11 cellular contexts compared by ENCODE assay signal in genomic region chr9:99828417-99829176, GRCh38. TPM values are rescaled to one million over a fixed set of nuclear protein-coding genes. Genes with fewer than 3 reads are reported as not detected.
DNase-seq lines count a peak whose midpoint lies in the region; ATAC-seq and TF ChIP-seq lines count a peak whose summit lies in the region.
"Had no signal": no experiment of that assay in that cellular context is flagged by ENCODE, and none has a peak within 500 bp of the region (broad histone marks: within the 10 kb centered on the region; RNA-seq: fewer than 3 reads in every experiment).

No MANE protein-coding gene starts in this region.

- CTCF ChIA-PET in Calu3 (lab: Charles Lee) (no interaction called here), WTC11 (lab: Charles Lee) (interaction anchor here (1.0 to 2.6 kb wide), 4 partner anchors 21 to 394 kb away, joined by 3 to 12 read pairs (median 3); no protein-coding TSS in a partner anchor)

- in situ Hi-C loops in gastrocnemius medialis (cut with MboI; ENCODE audit: low sequenced_read_pairs in 4 of 4): no loop called here

- no peak overlapping the region for H3K4me3 ChIP-seq in gastrocnemius medialis
- H3K4me3 ChIP-seq: transverse colon had no signal

- H3K27me3 Mint-ChIP-seq in Calu3 (ENCODE audit: unreplicated experiment) (peaks cover 74% of the 10 kb centered on the region), WTC11 (ENCODE audit: low read depth) (peaks cover 79% of the 10 kb centered on the region), nephron (ENCODE audit: low read depth) (peaks cover 96% of the 10 kb centered on the region)

- H3K4me1 ChIP-seq in foreskin keratinocyte: no peaks in the 10 kb centered on the region
- H3K4me1 ChIP-seq in gastrocnemius medialis: peaks cover 5 to 10% of the 10 kb centered on the region in 2 donors

- H3K36me3 Mint-ChIP-seq in Calu3 (ENCODE audit: insufficient read depth, unreplicated experiment) (peaks cover 7% of the 10 kb centered on the region), WTC11 (no peaks in the 10 kb centered on the region), nephron (ENCODE audit: low read depth) (peaks cover 10% of the 10 kb centered on the region)

- BruUV-seq in Calu3 (replicated peaks; lab: Mats Ljungman, UMichigan): no TSS peak

- H3K27me3 ChIP-seq in foreskin keratinocyte (peaks cover 97% of the 10 kb centered on the region), gastrocnemius medialis (peaks cover 0 to 10% (median 6%) of the 10 kb centered on the region in 3 donors)

- no peaks in the 10 kb centered on the region for H3K9me3 Mint-ChIP-seq in Calu3 (ENCODE audit: low read depth, unreplicated experiment)
- H3K9me3 Mint-ChIP-seq in WTC11: no peaks in the 10 kb centered on the region
- no peaks in the 10 kb centered on the region for H3K9me3 Mint-ChIP-seq in nephron

- H3K27ac ChIP-seq in foreskin keratinocyte: no peak overlapping the region
- H3K27ac ChIP-seq in gastrocnemius medialis: peak overlapping the region in 1 of 4 donors; percentile 19
- H3K27ac ChIP-seq: transverse colon had no signal

- POLR2A ChIA-PET in WTC11 (lab: Charles Lee): interaction anchor here (0.5 to 1.2 kb wide), 4 partner anchors 55 to 624 kb away, joined by 3 to 5 read pairs (median 4); no protein-coding TSS in a partner anchor

- H3K4me1 Mint-ChIP-seq in Calu3 (ENCODE audit: low read depth, unreplicated experiment) (no peaks in the 10 kb centered on the region), WTC11 (peaks cover 29% of the 10 kb centered on the region), nephron (peaks cover 13% of the 10 kb centered on the region)

- no peaks in the 10 kb centered on the region for H3K9me3 ChIP-seq in gastrocnemius medialis
- H3K9me3 ChIP-seq: transverse colon had no signal

- H3K4me3 Mint-ChIP-seq in Calu3 (ENCODE audit: low read depth, unreplicated experiment) (peak overlapping the region; percentile 26), WTC11 (peak overlapping the region; percentile 63), nephron (peak overlapping the region; percentile 57 to 72 (median 63))

- TF ChIP-seq CTCF in Calu3 (IDR thresholded peaks at IDR 0.05; ENCODE audit: unreplicated experiment) (no peak), WTC11 (IDR thresholded peaks at IDR 0.05) (no peak), foreskin keratinocyte (conservative IDR thresholded peaks at IDR 0.05) (no peak), nephron (IDR thresholded peaks at IDR 0.05; ENCODE audit: unreplicated experiment in 3 of 3) (no peak), gastrocnemius medialis (IDR thresholded peaks at IDR 0.05 in 4 of 5, conservative IDR thresholded peaks at IDR 0.05 in 1 of 5) (no peak)

- intact Hi-C loops in Calu3 (cut with micrococcal nuclease; ENCODE audit: unreplicated experiment) (no loop called here), gastrocnemius medialis (cut with DNase I; ENCODE audit: low total_unique reads) (loop anchor here (10.0 kb wide), 2 partner anchors 526 to 1706 kb away; partner anchors contain the start of genes RNF20 and TEX10)

- peaks cover 2 to 15% of the 10 kb centered on the region in 2 donors for H3K36me3 ChIP-seq in gastrocnemius medialis
- H3K36me3 ChIP-seq: transverse colon had no signal

- DNase-seq in Calu3: no peak
- DNase-seq in WTC11 (ENCODE audit: low spot score): peak; percentile 50
- no peak for DNase-seq in foreskin keratinocyte
- no peak for DNase-seq in gastrocnemius medialis
- DNase-seq in HuH-7 (ENCODE audit: low spot score): no peak
- DNase-seq in NCI-H524 (lab: John Stamatoyannopoulos, UW): no peak
- DNase-seq: NCI-H510A treated with DMSO at 0.1 percent for 48 hours, transverse colon had no signal

- ATAC-seq in WTC11 (peak; percentile 14), foreskin keratinocyte (peak; percentile 29), gastrocnemius medialis (no peak), GM19351 (IDR thresholded peaks at IDR 0.05; ENCODE audit: unreplicated experiment) (no peak)

- no peak for TF ChIP-seq POLR2A in gastrocnemius medialis (IDR thresholded peaks at IDR 0.05)

- H3K27ac Mint-ChIP-seq in Calu3 (ENCODE audit: unreplicated experiment): no peak overlapping the region
- no peak overlapping the region for H3K27ac Mint-ChIP-seq in WTC11
- no peak overlapping the region for H3K27ac Mint-ChIP-seq in nephron
- H3K27ac Mint-ChIP-seq: progenitor cell of endocrine pancreas had no signal

TF ChIP-seq in WTC11, 78 proteins besides CTCF, POLR2A, EP300 and RAD21 (continues in another document):
- TF ChIP-seq ZBTB21 (CRISPR knock-in tag; IDR thresholded peaks at IDR 0.05; ENCODE audit: borderline replicate concordance) (peak; percentile 87; the same call in 1 of the 2 replicates), EMX1 (CRISPR knock-in tag; IDR thresholded peaks at IDR 0.05) (no peak), TEAD1 (CRISPR knock-in tag; IDR thresholded peaks at IDR 0.05) (peak; percentile 98), NFYB (CRISPR knock-in tag; conservative IDR thresholded peaks at IDR 0.05; ENCODE audit: low read depth) (peak; percentile 57), ATF1 (CRISPR knock-in tag; IDR thresholded peaks at IDR 0.05) (peak; percentile 98), ETV6 (CRISPR knock-in tag; IDR thresholded peaks at IDR 0.05) (peak; percentile 84; the same call in 1 of the 2 replicates), KAT7 (CRISPR knock-in tag; IDR thresholded peaks at IDR 0.05; ENCODE audit: borderline replicate concordance) (no peak), ZNF121 (CRISPR knock-in tag; IDR thresholded peaks at IDR 0.05) (peak; percentile 78; the same call in 1 of the 2 replicates), GABPB1 (CRISPR knock-in tag; IDR thresholded peaks at IDR 0.05) (no peak), ATF6 (CRISPR knock-in tag; IDR thresholded peaks at IDR 0.05) (no peak), E2F5 (CRISPR knock-in tag; IDR thresholded peaks at IDR 0.05) (peak; percentile 95), TCF7 (CRISPR knock-in tag; IDR thresholded peaks at IDR 0.05; ENCODE audit: low read depth) (peak; percentile 96; the same call in 1 of the 2 replicates), ZNF423 (CRISPR knock-in tag; IDR thresholded peaks at IDR 0.05) (0 out of 2 replicates have a peak, but pooled peaks have one; percentile 48), NR1H2 (CRISPR knock-in tag; IDR thresholded peaks at IDR 0.05) (peak; percentile 59; the same call in 1 of the 2 replicates), ZNF416 (CRISPR knock-in tag; IDR thresholded peaks at IDR 0.05) (no peak), ELF4 (CRISPR knock-in tag; IDR thresholded peaks at IDR 0.05; ENCODE audit: low read depth) (peak; percentile 71; the same call in 1 of the 2 replicates), ZNF671 (CRISPR knock-in tag; IDR thresholded peaks at IDR 0.05) (no peak), AFF4 (CRISPR knock-in tag; IDR thresholded peaks at IDR 0.05; ENCODE audit: borderline replicate concordance) (no peak; the same call in 1 of the 2 replicates)

RNA-seq across cellular contexts. Expression of gene NR4A3, which starts 6.9 kb away (rescaled TPM):
- total RNA-seq in Calu3 (2022) (0.21 and 0.66 TPM in 2 replicates), WTC11 (2021) (0.46 to 0.57 TPM (median 0.50 TPM) in 3 replicates), foreskin keratinocyte (0.04 and 0.07 TPM in 2 replicates), gastrocnemius medialis (10 to 100 TPM in 1 of 4 donors, 1 to 10 TPM in 3; 1.8 to 34.0 (median 3.8) TPM)
- 0.01 TPM in 1 of 2 replicates, not detected in the other for polyA plus RNA-seq in foreskin keratinocyte

Comparison
In these comparisons a context has a peak if more than half of its experiments do, and no peak if none do; other contexts are left out.
1. ATAC-seq: peak in WTC11 (single experiment) and foreskin keratinocyte (single experiment); none in gastrocnemius medialis (0 of 2) and GM19351 (single experiment).
2. Peak in every context shown above with its lines, with median percentiles within 50 percentile points of each other: H3K4me3 Mint-ChIP-seq.